1 cellular context compared by ENCODE assay signal in the genomic region with DNA sequence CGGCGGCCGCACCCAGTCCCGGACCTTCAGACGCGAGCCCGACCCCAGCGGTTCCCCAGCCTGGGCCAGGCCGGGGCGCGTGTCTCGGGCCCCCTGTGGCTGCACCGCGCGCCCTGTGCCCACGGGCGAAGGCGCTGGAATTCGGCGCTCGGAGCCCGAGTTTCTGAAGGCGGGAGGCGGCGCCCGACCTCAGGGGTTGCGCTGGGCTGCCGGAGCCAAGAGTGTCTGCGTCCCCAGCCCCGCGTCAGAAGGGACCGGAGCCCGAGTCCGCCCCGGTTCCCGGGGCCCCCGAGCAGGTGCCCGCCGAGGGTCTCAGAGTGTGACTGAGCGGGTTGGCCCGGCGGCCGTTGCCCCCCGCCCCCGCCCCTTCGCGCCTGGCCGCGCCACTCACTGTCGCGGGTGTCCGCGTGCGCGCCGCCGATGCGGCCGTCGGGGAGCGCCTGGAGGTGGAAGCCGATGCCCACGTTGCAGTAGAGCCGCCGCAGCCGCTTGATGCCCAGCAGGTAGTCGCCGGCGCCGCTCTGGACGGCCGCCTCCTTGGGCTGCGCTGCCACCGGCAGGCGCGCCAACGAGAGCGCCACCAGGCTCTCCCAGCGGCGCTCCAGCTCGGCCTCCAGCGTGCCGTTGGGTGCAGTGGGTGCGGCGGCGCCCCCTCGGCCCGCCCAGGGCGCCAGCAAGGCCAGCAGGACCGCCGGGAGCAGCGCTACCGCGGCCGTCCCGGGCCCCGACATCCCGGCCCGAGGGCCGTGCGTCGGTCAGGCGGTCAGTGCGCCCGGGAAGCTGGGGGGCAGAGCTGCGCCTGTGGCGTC.
TF ChIP-seq lines count a peak whose summit lies in the region.

No MANE protein-coding gene starts in this region.

TF ChIP-seq in WTC11, 78 proteins besides CTCF, POLR2A, EP300 and RAD21 (continued from another document):
- 0 out of 2 replicates have a peak, but pooled peaks have one; percentile 25 for TF ChIP-seq HMGXB4 (CRISPR knock-in tag; IDR thresholded peaks at IDR 0.05)
- TF ChIP-seq RELA (CRISPR knock-in tag; IDR thresholded peaks at IDR 0.05; ENCODE audit: borderline replicate concordance): no peak
- TF ChIP-seq ZBTB21 (CRISPR knock-in tag; IDR thresholded peaks at IDR 0.05; ENCODE audit: borderline replicate concordance): no peak
- TF ChIP-seq ZNF263 (CRISPR knock-in tag; IDR thresholded peaks at IDR 0.05; ENCODE audit: low read depth): 0 out of 2 replicates have a peak, but pooled peaks have one; percentile 17
- TF ChIP-seq, protein P1, sequence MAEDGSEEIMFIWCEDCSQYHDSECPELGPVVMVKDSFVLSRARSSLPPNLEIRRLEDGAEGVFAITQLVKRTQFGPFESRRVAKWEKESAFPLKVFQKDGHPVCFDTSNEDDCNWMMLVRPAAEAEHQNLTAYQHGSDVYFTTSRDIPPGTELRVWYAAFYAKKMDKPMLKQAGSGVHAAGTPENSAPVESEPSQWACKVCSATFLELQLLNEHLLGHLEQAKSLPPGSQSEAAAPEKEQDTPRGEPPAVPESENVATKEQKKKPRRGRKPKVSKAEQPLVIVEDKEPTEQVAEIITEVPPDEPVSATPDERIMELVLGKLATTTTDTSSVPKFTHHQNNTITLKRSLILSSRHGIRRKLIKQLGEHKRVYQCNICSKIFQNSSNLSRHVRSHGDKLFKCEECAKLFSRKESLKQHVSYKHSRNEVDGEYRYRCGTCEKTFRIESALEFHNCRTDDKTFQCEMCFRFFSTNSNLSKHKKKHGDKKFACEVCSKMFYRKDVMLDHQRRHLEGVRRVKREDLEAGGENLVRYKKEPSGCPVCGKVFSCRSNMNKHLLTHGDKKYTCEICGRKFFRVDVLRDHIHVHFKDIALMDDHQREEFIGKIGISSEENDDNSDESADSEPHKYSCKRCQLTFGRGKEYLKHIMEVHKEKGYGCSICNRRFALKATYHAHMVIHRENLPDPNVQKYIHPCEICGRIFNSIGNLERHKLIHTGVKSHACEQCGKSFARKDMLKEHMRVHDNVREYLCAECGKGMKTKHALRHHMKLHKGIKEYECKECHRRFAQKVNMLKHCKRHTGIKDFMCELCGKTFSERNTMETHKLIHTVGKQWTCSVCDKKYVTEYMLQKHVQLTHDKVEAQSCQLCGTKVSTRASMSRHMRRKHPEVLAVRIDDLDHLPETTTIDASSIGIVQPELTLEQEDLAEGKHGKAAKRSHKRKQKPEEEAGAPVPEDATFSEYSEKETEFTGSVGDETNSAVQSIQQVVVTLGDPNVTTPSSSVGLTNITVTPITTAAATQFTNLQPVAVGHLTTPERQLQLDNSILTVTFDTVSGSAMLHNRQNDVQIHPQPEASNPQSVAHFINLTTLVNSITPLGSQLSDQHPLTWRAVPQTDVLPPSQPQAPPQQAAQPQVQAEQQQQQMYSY (CRISPR knock-in tag; IDR thresholded peaks at IDR 0.05): no peak
- TF ChIP-seq, protein P2, sequence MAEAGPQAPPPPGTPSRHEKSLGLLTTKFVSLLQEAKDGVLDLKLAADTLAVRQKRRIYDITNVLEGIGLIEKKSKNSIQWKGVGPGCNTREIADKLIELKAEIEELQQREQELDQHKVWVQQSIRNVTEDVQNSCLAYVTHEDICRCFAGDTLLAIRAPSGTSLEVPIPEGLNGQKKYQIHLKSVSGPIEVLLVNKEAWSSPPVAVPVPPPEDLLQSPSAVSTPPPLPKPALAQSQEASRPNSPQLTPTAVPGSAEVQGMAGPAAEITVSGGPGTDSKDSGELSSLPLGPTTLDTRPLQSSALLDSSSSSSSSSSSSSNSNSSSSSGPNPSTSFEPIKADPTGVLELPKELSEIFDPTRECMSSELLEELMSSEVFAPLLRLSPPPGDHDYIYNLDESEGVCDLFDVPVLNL (CRISPR knock-in tag; IDR thresholded peaks at IDR 0.05; ENCODE audit: borderline replicate concordance, low read depth): no peak
